In the genomic region with DNA sequence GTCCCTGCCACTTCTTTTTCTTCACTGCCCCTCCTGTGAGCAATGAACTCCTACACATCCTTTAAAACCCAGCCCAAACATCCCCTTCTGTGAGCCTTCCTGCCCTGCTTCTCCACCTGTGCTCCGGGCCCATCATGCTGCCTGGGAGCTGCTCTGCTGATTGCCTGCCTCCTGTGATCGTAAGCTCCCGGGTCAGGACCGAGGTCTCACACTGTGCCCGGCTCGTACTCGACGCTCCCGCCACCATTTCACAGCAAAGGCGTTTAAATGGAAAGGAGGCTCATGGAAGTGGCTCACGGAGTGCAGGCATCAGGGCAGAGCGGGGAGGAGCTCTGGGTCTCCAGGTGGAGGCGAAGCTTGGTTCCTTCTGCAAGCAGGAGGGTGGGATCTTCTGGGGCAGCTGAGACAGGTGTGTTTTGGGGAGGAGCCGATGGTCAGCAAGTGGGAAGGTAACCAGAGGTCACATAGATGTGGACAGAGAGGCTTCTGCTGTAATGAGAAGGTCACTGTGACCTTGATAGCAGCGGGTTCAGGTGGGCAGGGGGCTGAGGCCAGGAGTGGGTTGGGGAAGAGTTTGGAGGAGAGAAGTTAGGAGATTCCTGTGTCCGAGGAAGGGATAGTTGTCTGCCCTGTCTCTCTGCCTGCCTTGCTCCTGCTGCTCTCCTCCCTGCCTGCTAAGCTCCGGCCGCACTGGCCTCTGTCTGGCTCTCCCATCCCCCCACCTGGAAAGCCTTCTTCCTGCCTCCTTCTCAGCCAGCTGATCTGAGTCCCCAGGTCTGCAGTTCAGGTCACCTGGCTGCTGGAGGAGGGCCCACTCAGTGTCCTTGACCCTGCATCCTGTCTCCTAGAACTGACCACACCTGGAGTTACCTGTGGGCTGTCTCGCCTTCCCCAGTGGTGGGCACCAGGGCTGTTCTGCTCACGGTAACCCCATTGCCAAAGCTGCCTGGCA, we compare ENCODE assay signal across 1 cellular context.
TF ChIP-seq lines count a peak whose summit lies in the region.

No MANE protein-coding gene starts in this region.

TF ChIP-seq in GM23338, 12 proteins besides CTCF, POLR2A, EP300 and RAD21 (continued from another document):
- TF ChIP-seq, protein P1, sequence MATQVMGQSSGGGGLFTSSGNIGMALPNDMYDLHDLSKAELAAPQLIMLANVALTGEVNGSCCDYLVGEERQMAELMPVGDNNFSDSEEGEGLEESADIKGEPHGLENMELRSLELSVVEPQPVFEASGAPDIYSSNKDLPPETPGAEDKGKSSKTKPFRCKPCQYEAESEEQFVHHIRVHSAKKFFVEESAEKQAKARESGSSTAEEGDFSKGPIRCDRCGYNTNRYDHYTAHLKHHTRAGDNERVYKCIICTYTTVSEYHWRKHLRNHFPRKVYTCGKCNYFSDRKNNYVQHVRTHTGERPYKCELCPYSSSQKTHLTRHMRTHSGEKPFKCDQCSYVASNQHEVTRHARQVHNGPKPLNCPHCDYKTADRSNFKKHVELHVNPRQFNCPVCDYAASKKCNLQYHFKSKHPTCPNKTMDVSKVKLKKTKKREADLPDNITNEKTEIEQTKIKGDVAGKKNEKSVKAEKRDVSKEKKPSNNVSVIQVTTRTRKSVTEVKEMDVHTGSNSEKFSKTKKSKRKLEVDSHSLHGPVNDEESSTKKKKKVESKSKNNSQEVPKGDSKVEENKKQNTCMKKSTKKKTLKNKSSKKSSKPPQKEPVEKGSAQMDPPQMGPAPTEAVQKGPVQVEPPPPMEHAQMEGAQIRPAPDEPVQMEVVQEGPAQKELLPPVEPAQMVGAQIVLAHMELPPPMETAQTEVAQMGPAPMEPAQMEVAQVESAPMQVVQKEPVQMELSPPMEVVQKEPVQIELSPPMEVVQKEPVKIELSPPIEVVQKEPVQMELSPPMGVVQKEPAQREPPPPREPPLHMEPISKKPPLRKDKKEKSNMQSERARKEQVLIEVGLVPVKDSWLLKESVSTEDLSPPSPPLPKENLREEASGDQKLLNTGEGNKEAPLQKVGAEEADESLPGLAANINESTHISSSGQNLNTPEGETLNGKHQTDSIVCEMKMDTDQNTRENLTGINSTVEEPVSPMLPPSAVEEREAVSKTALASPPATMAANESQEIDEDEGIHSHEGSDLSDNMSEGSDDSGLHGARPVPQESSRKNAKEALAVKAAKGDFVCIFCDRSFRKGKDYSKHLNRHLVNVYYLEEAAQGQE (IDR thresholded peaks at IDR 0.05; ENCODE audit: unreplicated experiment), result no peak
- no peak for TF ChIP-seq ZNF114 (CRISPR knock-in tag; IDR thresholded peaks at IDR 0.05)
- no peak for TF ChIP-seq EZH2 (IDR thresholded peaks at IDR 0.05; ENCODE audit: low read depth, unreplicated experiment)
- TF ChIP-seq EZH2phosphoT487 (IDR thresholded peaks at IDR 0.05; ENCODE audit: unreplicated experiment), result no peak
- no peak for TF ChIP-seq NANOG (IDR thresholded peaks at IDR 0.05; ENCODE audit: borderline replicate concordance)
- TF ChIP-seq POLR2AphosphoS5 (IDR thresholded peaks at IDR 0.05; ENCODE audit: low read depth), result no peak
- TF ChIP-seq, protein P2, sequence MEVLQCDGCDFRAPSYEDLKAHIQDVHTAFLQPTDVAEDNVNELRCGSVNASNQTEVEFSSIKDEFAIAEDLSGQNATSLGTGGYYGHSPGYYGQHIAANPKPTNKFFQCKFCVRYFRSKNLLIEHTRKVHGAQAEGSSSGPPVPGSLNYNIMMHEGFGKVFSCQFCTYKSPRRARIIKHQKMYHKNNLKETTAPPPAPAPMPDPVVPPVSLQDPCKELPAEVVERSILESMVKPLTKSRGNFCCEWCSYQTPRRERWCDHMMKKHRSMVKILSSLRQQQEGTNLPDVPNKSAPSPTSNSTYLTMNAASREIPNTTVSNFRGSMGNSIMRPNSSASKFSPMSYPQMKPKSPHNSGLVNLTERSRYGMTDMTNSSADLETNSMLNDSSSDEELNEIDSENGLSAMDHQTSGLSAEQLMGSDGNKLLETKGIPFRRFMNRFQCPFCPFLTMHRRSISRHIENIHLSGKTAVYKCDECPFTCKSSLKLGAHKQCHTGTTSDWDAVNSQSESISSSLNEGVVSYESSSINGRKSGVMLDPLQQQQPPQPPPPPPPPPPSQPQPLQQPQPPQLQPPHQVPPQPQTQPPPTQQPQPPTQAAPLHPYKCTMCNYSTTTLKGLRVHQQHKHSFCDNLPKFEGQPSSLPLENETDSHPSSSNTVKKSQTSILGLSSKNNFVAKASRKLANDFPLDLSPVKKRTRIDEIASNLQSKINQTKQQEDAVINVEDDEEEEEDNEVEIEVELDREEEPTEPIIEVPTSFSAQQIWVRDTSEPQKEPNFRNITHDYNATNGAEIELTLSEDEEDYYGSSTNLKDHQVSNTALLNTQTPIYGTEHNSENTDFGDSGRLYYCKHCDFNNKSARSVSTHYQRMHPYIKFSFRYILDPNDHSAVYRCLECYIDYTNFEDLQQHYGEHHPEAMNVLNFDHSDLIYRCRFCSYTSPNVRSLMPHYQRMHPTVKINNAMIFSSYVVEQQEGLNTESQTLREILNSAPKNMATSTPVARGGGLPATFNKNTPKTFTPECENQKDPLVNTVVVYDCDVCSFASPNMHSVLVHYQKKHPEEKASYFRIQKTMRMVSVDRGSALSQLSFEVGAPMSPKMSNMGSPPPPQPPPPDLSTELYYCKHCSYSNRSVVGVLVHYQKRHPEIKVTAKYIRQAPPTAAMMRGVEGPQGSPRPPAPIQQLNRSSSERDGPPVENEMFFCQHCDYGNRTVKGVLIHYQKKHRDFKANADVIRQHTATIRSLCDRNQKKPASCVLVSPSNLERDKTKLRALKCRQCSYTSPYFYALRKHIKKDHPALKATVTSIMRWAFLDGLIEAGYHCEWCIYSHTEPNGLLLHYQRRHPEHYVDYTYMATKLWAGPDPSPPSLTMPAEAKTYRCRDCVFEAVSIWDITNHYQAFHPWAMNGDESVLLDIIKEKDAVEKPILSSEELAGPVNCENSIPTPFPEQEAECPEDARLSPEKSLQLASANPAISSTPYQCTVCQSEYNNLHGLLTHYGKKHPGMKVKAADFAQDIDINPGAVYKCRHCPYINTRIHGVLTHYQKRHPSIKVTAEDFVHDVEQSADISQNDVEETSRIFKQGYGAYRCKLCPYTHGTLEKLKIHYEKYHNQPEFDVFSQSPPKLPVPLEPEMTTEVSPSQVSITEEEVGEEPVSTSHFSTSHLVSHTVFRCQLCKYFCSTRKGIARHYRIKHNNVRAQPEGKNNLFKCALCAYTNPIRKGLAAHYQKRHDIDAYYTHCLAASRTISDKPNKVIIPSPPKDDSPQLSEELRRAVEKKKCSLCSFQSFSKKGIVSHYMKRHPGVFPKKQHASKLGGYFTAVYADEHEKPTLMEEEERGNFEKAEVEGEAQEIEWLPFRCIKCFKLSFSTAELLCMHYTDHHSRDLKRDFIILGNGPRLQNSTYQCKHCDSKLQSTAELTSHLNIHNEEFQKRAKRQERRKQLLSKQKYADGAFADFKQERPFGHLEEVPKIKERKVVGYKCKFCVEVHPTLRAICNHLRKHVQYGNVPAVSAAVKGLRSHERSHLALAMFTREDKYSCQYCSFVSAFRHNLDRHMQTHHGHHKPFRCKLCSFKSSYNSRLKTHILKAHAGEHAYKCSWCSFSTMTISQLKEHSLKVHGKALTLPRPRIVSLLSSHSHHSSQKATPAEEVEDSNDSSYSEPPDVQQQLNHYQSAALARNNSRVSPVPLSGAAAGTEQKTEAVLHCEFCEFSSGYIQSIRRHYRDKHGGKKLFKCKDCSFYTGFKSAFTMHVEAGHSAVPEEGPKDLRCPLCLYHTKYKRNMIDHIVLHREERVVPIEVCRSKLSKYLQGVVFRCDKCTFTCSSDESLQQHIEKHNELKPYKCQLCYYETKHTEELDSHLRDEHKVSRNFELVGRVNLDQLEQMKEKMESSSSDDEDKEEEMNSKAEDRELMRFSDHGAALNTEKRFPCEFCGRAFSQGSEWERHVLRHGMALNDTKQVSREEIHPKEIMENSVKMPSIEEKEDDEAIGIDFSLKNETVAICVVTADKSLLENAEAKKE (CRISPR knock-in tag; IDR thresholded peaks at IDR 0.05), result no peak
